31 cellular contexts compared by ENCODE assay signal in genomic region chr11:32388871-32389770, GRCh38. TPM values are rescaled to one million over a fixed set of nuclear protein-coding genes. Genes with fewer than 3 reads are reported as not detected.
DNase-seq lines count a peak whose midpoint lies in the region; ATAC-seq, FAIRE-seq and TF ChIP-seq lines count a peak whose summit lies in the region.
"Had no signal": no experiment of that assay in that cellular context is flagged by ENCODE, and none has a peak within 500 bp of the region (broad histone marks: within the 10 kb centered on the region; RNA-seq: fewer than 3 reads in every experiment).

No MANE protein-coding gene starts in this region.

- peaks cover 35% of the 10 kb centered on the region for H3K4me1 Mint-ChIP-seq in mesothelial cell of epicardium
- H3K4me1 Mint-ChIP-seq: activated naive CD8-positive, alpha-beta T cell treated with anti-CD3 and anti-CD28 coated beads for 36 hours; neural progenitor cell had no signal

- peak overlapping the region; percentile 45 for H3K27ac Mint-ChIP-seq in mesothelial cell of epicardium
- H3K27ac Mint-ChIP-seq: activated CD4-positive, alpha-beta memory T cell treated with anti-CD3 and anti-CD28 coated beads for 36 hours; activated naive CD8-positive, alpha-beta T cell treated with anti-CD3 and anti-CD28 coated beads for 36 hours; activated T-helper 2 cell treated with anti-CD3 and anti-CD28 coated beads, Interferon-gamma antibody, Interleukin-2, Interleukin-4, amounts not matched to agents 10 μg/mL and 5 μg/mL and 100 μg/mL, durations not matched to agents 14 hours and 24 hours and 36 hours; neural progenitor cell; WTC11 had no signal

- FAIRE-seq in GM12892 (lab: Jason Lieb, UNC) (peak; percentile 67), HTR-8/SVneo (lab: Jason Lieb, UNC) (no peak)
- FAIRE-seq: GM18507 had no signal

- H3K27me3 Mint-ChIP-seq in mesothelial cell of epicardium (ENCODE audit: low read depth), result peaks cover 6% of the 10 kb centered on the region

- ATAC-seq in HG03432 (IDR thresholded peaks at IDR 0.05; ENCODE audit: unreplicated experiment), result peak; percentile 37
- ATAC-seq: right lobe of liver, WTC11 had no signal

- no peak for TF ChIP-seq CTCF in GM20000 (IDR thresholded peaks at IDR 0.05; ENCODE audit: extremely low read depth, missing control alignments)
- TF ChIP-seq CTCF in mesothelial cell of epicardium (IDR thresholded peaks at IDR 0.05; ENCODE audit: unreplicated experiment), result no peak

- no peak for TF ChIP-seq POLR2A in GM12892 (IDR thresholded peaks at IDR 0.05; ENCODE audit: low read depth, low read length)

- DNase-seq in GM12892 (ENCODE audit: insufficient read length) (no peak), GM20000 (ENCODE audit: low spot score) (peak; percentile 25), mesothelial cell of epicardium (ENCODE audit: low spot score in 2 of 2, unreplicated experiment in 2 of 2) (no peak), NK-92 (lab: John Stamatoyannopoulos, UW; ENCODE audit: unreplicated experiment) (no peak), GDM1 (lab: John Stamatoyannopoulos, UW) (no peak), HTR-8/SVneo (ENCODE audit: insufficient read length, low spot score) (no peak)
- DNase-seq in activated T-cell treated with anti-CD3 and anti-CD28 coated beads, Interleukin-2, amount 50 U/mL, for 48 hours, result no peak
- DNase-seq: activated CD4-positive, alpha-beta memory T cell treated with anti-CD3 and anti-CD28 coated beads for 36 hours; activated CD8-positive, alpha-beta memory T cell treated with anti-CD3 and anti-CD28 coated beads, Interleukin-2, amount 50 U/mL, for 48 hours; activated naive CD8-positive, alpha-beta T cell treated with anti-CD3 and anti-CD28 coated beads for 36 hours; cerebellar nuclear complex; EL; head of caudate nucleus; IMR-90; NCI-H1436; NCI-H2107; NCI-H510A treated with DMSO at 0.1 percent for 48 hours; Peyer's patch; posterior cingulate gyrus; right lobe of liver; SIG-M5; stimulated activated CD4-positive, alpha-beta T cell treated with anti-CD3 and anti-CD28 coated beads, Interleukin-4, amount 100 ng/mL, for 4 hours; stimulated activated naive CD4-positive, alpha-beta T cell; SW 1271; T1000 had no signal

- H3K4me3 Mint-ChIP-seq in mesothelial cell of epicardium, result no peak overlapping the region
- H3K4me3 Mint-ChIP-seq: activated CD4-positive, alpha-beta memory T cell treated with anti-CD3 and anti-CD28 coated beads for 36 hours; activated naive CD8-positive, alpha-beta T cell treated with anti-CD3 and anti-CD28 coated beads for 36 hours; neural progenitor cell; WTC11 had no signal

- H3K9me3 Mint-ChIP-seq in mesothelial cell of epicardium, result no peaks in the 10 kb centered on the region
- H3K9me3 Mint-ChIP-seq: activated CD4-positive, alpha-beta memory T cell treated with anti-CD3 and anti-CD28 coated beads for 36 hours; activated naive CD8-positive, alpha-beta T cell treated with anti-CD3 and anti-CD28 coated beads for 36 hours; activated T-helper 2 cell treated with anti-CD3 and anti-CD28 coated beads, Interferon-gamma antibody, Interleukin-2, Interleukin-4, amounts not matched to agents 10 μg/mL and 5 μg/mL and 100 μg/mL, durations not matched to agents 14 hours and 24 hours and 36 hours; neural progenitor cell; WTC11 had no signal

- peaks cover 48% of the 10 kb centered on the region for H3K36me3 Mint-ChIP-seq in mesothelial cell of epicardium
- H3K36me3 Mint-ChIP-seq: activated CD4-positive, alpha-beta memory T cell treated with anti-CD3 and anti-CD28 coated beads for 36 hours; activated naive CD8-positive, alpha-beta T cell treated with anti-CD3 and anti-CD28 coated beads for 36 hours; neural progenitor cell; WTC11 had no signal

RNA-seq across cellular contexts. Expression of gene WT1, which starts 46.2 kb away (rescaled TPM):
- polyA plus RNA-seq in GM12892 (2012; ENCODE audit: missing spikeins), result 0.21 TPM
- total RNA-seq in mesothelial cell of epicardium, result 122 to 131 TPM (median 125 TPM) in 3 replicates
- total RNA-seq: activated CD4-positive, alpha-beta memory T cell treated with anti-CD3 and anti-CD28 coated beads for 36 hours; activated naive CD8-positive, alpha-beta T cell treated with anti-CD3 and anti-CD28 coated beads for 36 hours; activated T-helper 2 cell treated with anti-CD3 and anti-CD28 coated beads, Interferon-gamma antibody, Interleukin-2, Interleukin-4, amounts not matched to agents 10 μg/mL and 5 μg/mL and 100 μg/mL, durations not matched to agents 14 hours and 24 hours and 36 hours; H4; IMR-90; Peyer's patch; WTC11 had no signal
- polyA plus RNA-seq: IMR-90 had no signal
